15 cellular contexts compared by ENCODE assay signal in the genomic region with DNA sequence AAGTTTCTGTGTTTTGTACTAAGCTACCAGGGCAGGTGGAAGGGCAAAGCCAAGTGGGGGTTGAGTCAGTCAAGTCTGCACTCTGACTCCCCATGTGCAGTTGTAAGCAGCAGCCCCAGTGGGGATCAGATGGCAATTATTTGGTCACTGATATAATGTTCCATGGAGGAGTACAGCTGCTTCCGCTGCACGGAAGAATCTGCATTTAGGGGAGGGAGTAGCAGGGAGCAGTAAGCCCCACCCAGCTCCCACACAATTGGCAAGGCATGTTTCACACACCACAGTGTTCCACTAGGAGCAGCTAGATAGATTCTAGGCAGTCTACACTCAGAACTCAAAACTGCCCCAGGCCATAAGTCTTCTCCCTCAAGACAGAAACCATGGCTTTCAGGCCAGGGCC. TPM values are rescaled to one million over a fixed set of nuclear protein-coding genes. Genes with fewer than 3 reads are reported as not detected.
"Had no signal": no experiment of that assay in that cellular context is flagged by ENCODE, and none has a peak within 500 bp of the region (broad histone marks: within the 10 kb centered on the region; RNA-seq: fewer than 3 reads in every experiment).

No MANE protein-coding gene starts in this region.

- H3K27me3 ChIP-seq: heart right ventricle, pancreas had no signal

- H3K9me3 Mint-ChIP-seq: activated T-cell treated with anti-CD3 and anti-CD28 coated beads, Interleukin-2, amount 50 U/mL, for 24 hours; stimulated activated effector memory CD8-positive, alpha-beta T cell treated with anti-CD3 and anti-CD28 coated beads, Interleukin-12 subunit alpha, Interleukin-12 subunit beta, amount 100 ng/mL, for 72 hours had no signal

- H3K4me1 ChIP-seq: pancreas had no signal

- H3K27ac Mint-ChIP-seq: activated CD8-positive, alpha-beta memory T cell treated with anti-CD3 and anti-CD28 coated beads, Interleukin-2, amount 10 ng/mL, durations not matched to agents 7 days and 5 days; activated naive CD8-positive, alpha-beta T cell; activated T-cell treated with anti-CD3 and anti-CD28 coated beads, Interleukin-2, amount 50 U/mL, for 24 hours; endodermal cell; naive thymus-derived CD4-positive, alpha-beta T cell; stimulated activated effector memory CD8-positive, alpha-beta T cell treated with anti-CD3 and anti-CD28 coated beads, Interleukin-12 subunit alpha, Interleukin-12 subunit beta, amount 100 ng/mL, for 72 hours had no signal

- H3K36me3 Mint-ChIP-seq: activated CD8-positive, alpha-beta memory T cell treated with anti-CD3 and anti-CD28 coated beads, Interleukin-2, amount 10 ng/mL, durations not matched to agents 7 days and 5 days; stimulated activated effector memory CD8-positive, alpha-beta T cell treated with anti-CD3 and anti-CD28 coated beads, Interleukin-12 subunit alpha, Interleukin-12 subunit beta, amount 100 ng/mL, for 72 hours had no signal

- H3K27ac ChIP-seq: dorsolateral prefrontal cortex, pancreas, VCaP had no signal

- ATAC-seq: activated CD8-positive, alpha-beta memory T cell treated with anti-CD3 and anti-CD28 coated beads, Interleukin-2, amount 10 ng/mL, durations not matched to agents 7 days and 5 days; naive thymus-derived CD4-positive, alpha-beta T cell; stimulated activated effector memory CD8-positive, alpha-beta T cell treated with anti-CD3 and anti-CD28 coated beads, Interleukin-12 subunit alpha, Interleukin-12 subunit beta, amount 100 ng/mL, for 72 hours had no signal

- DNase-seq: activated CD4-positive, alpha-beta T cell treated with anti-CD3 and anti-CD28 coated beads for 1 hour; activated CD4-positive, alpha-beta T cell treated with anti-CD3 and anti-CD28 coated beads, Interleukin-2, amount 50 U/mL, for 48 hours; activated CD8-positive, alpha-beta memory T cell treated with anti-CD3 and anti-CD28 coated beads, Interleukin-2, amount 10 ng/mL, durations not matched to agents 7 days and 5 days; activated effector memory CD4-positive, alpha-beta T cell treated with Interleukin-2 at 50 U/mL for 16 hours; activated T-cell treated with anti-CD3 and anti-CD28 coated beads, Interleukin-2, amount 50 U/mL, for 24 hours; endodermal cell; mammary epithelial cell had no signal

- H3K4me1 Mint-ChIP-seq: activated CD8-positive, alpha-beta memory T cell treated with anti-CD3 and anti-CD28 coated beads, Interleukin-2, amount 10 ng/mL, durations not matched to agents 7 days and 5 days; endodermal cell; stimulated activated effector memory CD8-positive, alpha-beta T cell treated with anti-CD3 and anti-CD28 coated beads, Interleukin-12 subunit alpha, Interleukin-12 subunit beta, amount 100 ng/mL, for 72 hours had no signal

- H3K4me3 ChIP-seq: heart right ventricle, pancreas had no signal

- H3K4me3 Mint-ChIP-seq: activated CD8-positive, alpha-beta memory T cell treated with anti-CD3 and anti-CD28 coated beads, Interleukin-2, amount 10 ng/mL, durations not matched to agents 7 days and 5 days; activated naive CD8-positive, alpha-beta T cell; activated T-cell treated with anti-CD3 and anti-CD28 coated beads, Interleukin-2, amount 50 U/mL, for 24 hours; endodermal cell; stimulated activated effector memory CD8-positive, alpha-beta T cell treated with anti-CD3 and anti-CD28 coated beads, Interleukin-12 subunit alpha, Interleukin-12 subunit beta, amount 100 ng/mL, for 72 hours had no signal

- H3K36me3 ChIP-seq: heart right ventricle, pancreas had no signal

- H3K9me3 ChIP-seq: pancreas had no signal

- H3K27me3 Mint-ChIP-seq: activated CD8-positive, alpha-beta memory T cell treated with anti-CD3 and anti-CD28 coated beads, Interleukin-2, amount 10 ng/mL, durations not matched to agents 7 days and 5 days; activated naive CD8-positive, alpha-beta T cell; naive thymus-derived CD4-positive, alpha-beta T cell had no signal

RNA-seq across cellular contexts. Expression of gene ZDHHC15, which starts 24.3 kb away (rescaled TPM):
- total RNA-seq: activated CD8-positive, alpha-beta memory T cell treated with anti-CD3 and anti-CD28 coated beads, Interleukin-2, amount 10 ng/mL, durations not matched to agents 7 days and 5 days; T-helper 1 cell treated with Interleukin-12 subunit alpha and Interleukin-12 subunit beta and Interleukin-4 antibody, amounts not matched to agents 30 ng/mL and 1 ng/mL, for 36 hours had no signal
